In the genomic region with DNA sequence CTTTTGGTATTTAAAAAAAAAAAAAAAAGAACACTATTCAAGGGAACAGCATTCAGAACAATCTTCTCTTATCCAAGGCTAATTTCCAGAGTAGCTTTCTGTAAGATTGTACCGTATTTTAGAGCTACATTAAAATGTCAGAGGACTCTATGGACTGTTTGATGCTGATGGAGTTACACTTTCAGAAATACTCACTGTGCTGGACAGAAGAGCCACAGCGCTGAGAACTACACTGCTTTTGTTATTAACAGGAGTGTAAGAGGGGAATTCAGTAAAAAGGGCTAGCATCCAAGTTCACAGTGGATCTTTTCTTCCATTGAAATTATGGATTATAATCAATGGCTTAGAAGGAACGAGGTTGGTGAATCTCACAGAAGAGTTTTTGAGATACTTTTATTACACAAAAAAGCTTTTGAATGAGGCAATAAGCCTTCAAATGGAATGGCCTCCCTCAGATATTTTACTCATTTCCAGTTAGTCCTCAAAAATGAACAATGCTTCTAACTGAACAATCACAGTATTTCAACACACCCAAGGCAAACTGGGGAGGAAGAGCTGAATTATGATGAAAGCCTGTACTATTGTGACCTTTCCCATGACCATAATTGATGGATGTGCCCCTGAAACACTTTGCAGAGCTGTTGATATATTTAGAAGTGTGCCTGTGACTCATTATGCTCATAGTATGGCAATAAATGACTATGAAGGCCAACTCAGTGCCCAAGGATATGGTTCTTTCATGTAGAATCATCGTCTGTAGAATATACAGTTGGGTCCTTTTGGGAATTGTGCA, we compare ENCODE assay signal across 12 cellular contexts.
DNase-seq lines count a peak whose midpoint lies in the region; ATAC-seq and TF ChIP-seq lines count a peak whose summit lies in the region.
"Had no signal": no experiment of that assay in that cellular context is flagged by ENCODE, and none has a peak within 500 bp of the region (broad histone marks: within the 10 kb centered on the region; RNA-seq: fewer than 3 reads in every experiment).

No MANE protein-coding gene starts in this region.

- no peaks in the 10 kb centered on the region; the same call in 1 of the 2 replicates for H3K27me3 Mint-ChIP-seq in HFFc6 (ENCODE audit: insufficient read depth)

- DNase-seq in HFFc6 = peak; percentile 35
- peak; percentile 98 for DNase-seq in amniotic epithelial cell (ENCODE audit: low read depth)
- peak; percentile 15 for DNase-seq in left kidney (ENCODE audit: low read depth, low spot score)
- DNase-seq in stromal cell of bone marrow (ENCODE audit: low read depth) = peak; percentile 86
- DNase-seq in hypothalamus (lab: John Stamatoyannopoulos, UW) = no peak
- no peak for DNase-seq in NCI-H774 (lab: John Stamatoyannopoulos, UW)
- no peak for DNase-seq in NCI-H524 (lab: John Stamatoyannopoulos, UW)
- DNase-seq: activated CD4-positive, alpha-beta T cell treated with anti-CD3 and anti-CD28 coated beads for 1 hour; activated naive CD4-positive, alpha-beta T cell treated with Interleukin-2 at 50 U/mL for 16 hours; DMS153 had no signal

- no peaks in the 10 kb centered on the region for H3K9me3 Mint-ChIP-seq in HFFc6

- no peak overlapping the region for H3K4me3 Mint-ChIP-seq in HFFc6

- no peak for TF ChIP-seq CTCF in HFFc6 (IDR thresholded peaks at IDR 0.05)

- no peaks in the 10 kb centered on the region for H3K36me3 Mint-ChIP-seq in HFFc6 (ENCODE audit: low read depth)

- peak overlapping the region; percentile 2; the same call in 1 of the 2 replicates for H3K27ac Mint-ChIP-seq in HFFc6

- no peak for ATAC-seq in GM18511 (IDR thresholded peaks at IDR 0.05; ENCODE audit: unreplicated experiment)
- ATAC-seq: Panc1 had no signal

- peaks cover 34% of the 10 kb centered on the region for H3K4me1 Mint-ChIP-seq in HFFc6 (ENCODE audit: low read depth)

Comparison
In these comparisons a context has a peak if more than half of its experiments do, and no peak if none do; other contexts are left out.
1. DNase-seq: peak in HFFc6 (single experiment), amniotic epithelial cell (single experiment), left kidney (single experiment) and stromal cell of bone marrow (single experiment); none in hypothalamus (0 of 51), NCI-H774 (single experiment) and NCI-H524 (0 of 2).